In the genomic region with DNA sequence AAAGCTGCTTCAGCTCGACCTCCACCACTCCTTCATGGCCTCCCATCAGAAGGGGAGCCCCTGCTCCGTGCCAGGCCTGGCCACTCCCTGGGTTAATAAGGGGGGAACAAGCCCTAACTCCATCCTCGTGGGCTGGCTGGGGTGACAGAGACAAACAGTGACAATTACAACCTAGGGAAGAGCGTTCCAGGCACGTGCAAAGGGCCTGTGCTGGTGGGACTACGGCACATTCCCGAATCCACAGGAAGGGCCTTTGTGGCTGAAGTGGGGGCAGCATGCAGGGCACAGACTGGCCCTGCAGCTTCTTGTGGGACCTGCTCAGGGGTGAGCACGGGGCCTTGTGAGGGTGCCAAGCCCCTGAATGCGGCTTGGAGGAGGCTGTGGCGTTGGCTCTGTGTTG, we compare ENCODE assay signal across 18 cellular contexts.
"Had no signal": no experiment of that assay in that cellular context is flagged by ENCODE, and none has a peak within 500 bp of the region (broad histone marks: within the 10 kb centered on the region; RNA-seq: fewer than 3 reads in every experiment).

No MANE protein-coding gene starts in this region.

- H3K9ac ChIP-seq: parathyroid adenoma had no signal

- H3K79me2 ChIP-seq: parathyroid adenoma had no signal

- H2AFZ ChIP-seq: parathyroid adenoma had no signal

- H3K36me3 ChIP-seq: brain microvascular endothelial cell had no signal

- H3K27me3 Mint-ChIP-seq: activated CD4-positive, alpha-beta T cell treated with anti-CD3 and anti-CD28 coated beads, Interleukin-2, amount 10 ng/mL, durations not matched to agents 7 days and 5 days; activated naive CD8-positive, alpha-beta T cell treated with anti-CD3 and anti-CD28 coated beads, Interleukin-2, amount 10 ng/mL, durations not matched to agents 7 days and 5 days; effector memory CD8-positive, alpha-beta T cell had no signal

- H3K4me3 Mint-ChIP-seq: activated CD4-positive, alpha-beta T cell treated with anti-CD3 and anti-CD28 coated beads, Interleukin-2, amount 10 ng/mL, durations not matched to agents 7 days and 5 days; activated naive CD8-positive, alpha-beta T cell treated with anti-CD3 and anti-CD28 coated beads, Interleukin-2, amount 10 ng/mL, durations not matched to agents 7 days and 5 days; effector memory CD8-positive, alpha-beta T cell; nephron progenitor cell; stimulated activated effector memory CD8-positive, alpha-beta T cell treated with anti-CD3 and anti-CD28 coated beads, Interleukin-12 subunit alpha, Interleukin-12 subunit beta, amount 100 ng/mL, for 72 hours had no signal

- H3K36me3 Mint-ChIP-seq: activated naive CD8-positive, alpha-beta T cell treated with anti-CD3 and anti-CD28 coated beads, Interleukin-2, amount 10 ng/mL, durations not matched to agents 7 days and 5 days had no signal

- H3K27ac Mint-ChIP-seq: activated CD4-positive, alpha-beta T cell treated with anti-CD3 and anti-CD28 coated beads, Interleukin-2, amount 10 ng/mL, durations not matched to agents 7 days and 5 days; activated naive CD8-positive, alpha-beta T cell treated with anti-CD3 and anti-CD28 coated beads, Interleukin-2, amount 10 ng/mL, durations not matched to agents 7 days and 5 days; stimulated activated effector memory CD8-positive, alpha-beta T cell treated with anti-CD3 and anti-CD28 coated beads, Interleukin-12 subunit alpha, Interleukin-12 subunit beta, amount 100 ng/mL, for 72 hours had no signal

- H3K27me3 ChIP-seq: brain microvascular endothelial cell had no signal

- H3K27ac ChIP-seq: brain microvascular endothelial cell, foreskin keratinocyte, parathyroid adenoma had no signal

- DNase-seq: activated CD4-positive, alpha-beta T cell treated with anti-CD3 and anti-CD28 coated beads, Interleukin-2, amount 10 ng/mL, durations not matched to agents 7 days and 5 days; activated CD4-positive, CD25-positive, alpha-beta regulatory T cell; activated CD8-positive, alpha-beta memory T cell treated with anti-CD3 and anti-CD28 coated beads for 24 hours; activated gamma-delta T cell treated with Interleukin-2 at 50 U/mL for 16 hours; activated naive CD8-positive, alpha-beta T cell treated with anti-CD3 and anti-CD28 coated beads, Interleukin-2, amount 10 ng/mL, durations not matched to agents 7 days and 5 days; brain microvascular endothelial cell; cerebellar nuclear complex; dermis blood vessel endothelial cell; effector memory CD8-positive, alpha-beta T cell; foreskin keratinocyte; glutamatergic neuron; hypothalamus; kidney glomerular epithelial cell; mesendoderm; nephron progenitor cell; retina had no signal

- ATAC-seq: effector memory CD8-positive, alpha-beta T cell; foreskin keratinocyte; stimulated activated effector memory CD8-positive, alpha-beta T cell treated with anti-CD3 and anti-CD28 coated beads, Interleukin-12 subunit alpha, Interleukin-12 subunit beta, amount 100 ng/mL, for 72 hours had no signal

- H3K9me3 Mint-ChIP-seq: activated CD4-positive, alpha-beta T cell treated with anti-CD3 and anti-CD28 coated beads, Interleukin-2, amount 10 ng/mL, durations not matched to agents 7 days and 5 days; effector memory CD8-positive, alpha-beta T cell; nephron progenitor cell; stimulated activated effector memory CD8-positive, alpha-beta T cell treated with anti-CD3 and anti-CD28 coated beads, Interleukin-12 subunit alpha, Interleukin-12 subunit beta, amount 100 ng/mL, for 72 hours had no signal
